16 cellular contexts compared by ENCODE assay signal in genomic region chr3:108501538-108501937, GRCh38. TPM values are rescaled to one million over a fixed set of nuclear protein-coding genes. Genes with fewer than 3 reads are reported as not detected.
"Had no signal": no experiment of that assay in that cellular context is flagged by ENCODE, and none has a peak within 500 bp of the region (broad histone marks: within the 10 kb centered on the region; RNA-seq: fewer than 3 reads in every experiment).

No MANE protein-coding gene starts in this region.

- H3K9me3 ChIP-seq: colonic mucosa, esophagus muscularis mucosa, left ventricle myocardium inferior, lower lobe of right lung, pancreas had no signal

- H3K4me2 ChIP-seq: smooth muscle cell had no signal

- H3K4me3 ChIP-seq: colonic mucosa, esophagus muscularis mucosa, left ventricle myocardium inferior, lower lobe of right lung, pancreas, smooth muscle cell had no signal

- DNase-seq: colonic mucosa; dermis blood vessel endothelial cell; effector CD4-positive, alpha-beta T cell; foreskin fibroblast; immature natural killer cell; left ventricle myocardium inferior; lower lobe of right lung; mesenchymal stem cell; midbrain; occipital lobe; pancreas; right cardiac atrium; stimulated activated CD4-positive, alpha-beta T cell treated with anti-CD3 and anti-CD28 coated beads, Interleukin-2, amount 100 ng/mL, for 48 hours; stimulated activated naive CD4-positive, alpha-beta T cell treated with Interleukin-2 at 50 U/mL for 16 hours had no signal

- ATAC-seq: lower lobe of right lung, pancreas, right cardiac atrium had no signal

- H3K27ac ChIP-seq: colonic mucosa, esophagus muscularis mucosa, left ventricle myocardium inferior, lower lobe of right lung, pancreas had no signal

- H3K36me3 ChIP-seq: colonic mucosa, esophagus muscularis mucosa, left ventricle myocardium inferior, lower lobe of right lung, pancreas had no signal

- H3K4me1 ChIP-seq: colonic mucosa, esophagus muscularis mucosa, left ventricle myocardium inferior, lower lobe of right lung, pancreas had no signal

- H3K27me3 ChIP-seq: colonic mucosa, esophagus muscularis mucosa, pancreas had no signal

RNA-seq across cellular contexts. Expression of gene MYH15, which starts 8.9 kb away (rescaled TPM):
- polyA plus RNA-seq: immature natural killer cell, smooth muscle cell had no signal
